21 cellular contexts compared by ENCODE assay signal in the genomic region with DNA sequence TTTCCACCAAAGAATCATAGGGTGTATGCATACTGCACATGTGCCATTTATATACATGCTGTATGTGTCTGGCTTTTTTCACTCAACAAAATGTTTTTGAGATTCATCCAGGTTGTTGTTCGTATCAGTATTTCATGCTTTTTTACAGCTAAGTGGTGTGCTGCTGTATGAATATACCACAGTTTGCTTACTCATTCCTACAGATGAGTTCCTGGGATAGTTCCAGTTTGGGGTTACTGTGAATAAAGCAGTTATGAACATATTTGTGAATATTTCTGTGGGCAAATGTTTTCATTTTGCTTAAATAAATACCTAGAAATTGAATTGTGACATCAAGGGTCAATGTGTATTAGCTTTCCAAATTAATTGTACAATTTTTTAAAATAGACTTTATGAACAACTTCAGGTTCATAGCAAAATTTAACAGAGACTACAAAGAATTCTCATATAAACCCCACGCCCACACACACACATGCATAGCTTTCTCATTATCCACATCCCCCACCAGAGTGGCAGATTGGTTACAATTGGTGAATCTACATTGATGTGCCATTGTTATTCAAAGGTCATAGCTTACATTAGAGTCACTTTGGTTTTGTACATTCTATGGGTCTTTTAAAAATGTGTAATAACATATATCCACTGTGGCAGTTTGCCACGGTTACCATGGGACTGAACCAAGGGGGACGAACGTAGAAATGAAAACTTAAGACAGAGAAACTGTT. TPM values are rescaled to one million over a fixed set of nuclear protein-coding genes. Genes with fewer than 3 reads are reported as not detected.
DNase-seq lines count a peak whose midpoint lies in the region; ATAC-seq and TF ChIP-seq lines count a peak whose summit lies in the region.
"Had no signal": no experiment of that assay in that cellular context is flagged by ENCODE, and none has a peak within 500 bp of the region (broad histone marks: within the 10 kb centered on the region; RNA-seq: fewer than 3 reads in every experiment).

No MANE protein-coding gene starts in this region.

- no peak overlapping the region for H2BK20ac ChIP-seq in IMR-90 (ENCODE audit: low read depth, low read length)

- intact Hi-C loops in IMR-90 (cut with micrococcal nuclease) = no loop called here

- H2AFZ ChIP-seq in ACC112 (ENCODE audit: low read length, unreplicated experiment) (peak overlapping the region; percentile 8), IMR-90 (replicated peaks; ENCODE audit: low read length, poor library complexity) (no peak overlapping the region)

- no peak overlapping the region for H2AK9ac ChIP-seq in IMR-90 (replicated peaks; ENCODE audit: low read depth, low read length, poor library complexity)

- peaks cover 7% of the 10 kb centered on the region for H3K4me1 Mint-ChIP-seq in osteocyte (ENCODE audit: unreplicated experiment)

- no TSS peak for BruUV-seq in IMR-90 (replicated peaks; lab: Mats Ljungman, UMichigan)

- no peak overlapping the region for H4K8ac ChIP-seq in IMR-90 (ENCODE audit: low read depth in 2 of 2, low read length in 2 of 2)

- no peak overlapping the region for H3K18ac ChIP-seq in IMR-90 (ENCODE audit: low read depth, low read length)

- no peaks in the 10 kb centered on the region for H4K20me1 ChIP-seq in IMR-90 (ENCODE audit: insufficient read depth, low read length)

- ATAC-seq in IMR-90 (ENCODE audit: low read depth) (no peak), GM18502 (IDR thresholded peaks at IDR 0.05; ENCODE audit: poor library complexity, unreplicated experiment) (no peak)
- ATAC-seq: GM12878, Right ventricle myocardium inferior had no signal

- H3K4me2 ChIP-seq in IMR-90 (ENCODE audit: low read depth, low read length) = no peak overlapping the region

- CTCF ChIA-PET in IMR-90 (lab: Yijun Ruan, JAX) = no interaction called here

- no peaks in the 10 kb centered on the region for H3K9me3 ChIP-seq in IMR-90 (ENCODE audit: control insufficient read depth, insufficient read depth, low read length)
- no peaks in the 10 kb centered on the region for H3K9me3 ChIP-seq in Peyer's patch

- no peak overlapping the region for H2BK120ac ChIP-seq in IMR-90 (ENCODE audit: low read depth, low read length)

- WGBS in IMR-90 (ENCODE audit: extremely low coverage in 2 of 2, insufficient read length in 1 of 2), 2 experiments = no CpG with 5 or more reads among the region's 5 CpGs

- H3K27ac ChIP-seq in ACC112 (ENCODE audit: low read depth, low read length) = peak overlapping the region; percentile 97
- no peak overlapping the region for H3K27ac ChIP-seq in IMR-90 (ENCODE audit: insufficient read depth, low read length)
- H3K27ac ChIP-seq in brain microvascular endothelial cell = peak overlapping the region; percentile 33
- no peak overlapping the region for H3K27ac ChIP-seq in Peyer's patch

- H2BK15ac ChIP-seq in IMR-90 (ENCODE audit: low read depth, low read length) = no peak overlapping the region

- no peak for TF ChIP-seq RAD21 in IMR-90 (IDR thresholded peaks at IDR 0.05; ENCODE audit: low read length)

- H3K27me3 Mint-ChIP-seq in osteocyte (ENCODE audit: unreplicated experiment) = peaks cover 43% of the 10 kb centered on the region

- no peak for TF ChIP-seq POLR2A in IMR-90 (IDR thresholded peaks at IDR 0.05; ENCODE audit: low read depth, low read length)
- no peak for TF ChIP-seq POLR2A in Peyer's patch (IDR thresholded peaks at IDR 0.05)

- no peak overlapping the region for H2BK5ac ChIP-seq in IMR-90 (ENCODE audit: low read depth, low read length, poor library complexity, severe bottlenecking)

- in situ Hi-C loops in IMR-90 (cut with MboI; ENCODE audit: low sequenced_read_pairs) = no loop called here
- in situ Hi-C loops in brain microvascular endothelial cell (cut with HindIII; ENCODE audit: low pct_ligation_motif_present, low sequenced_read_pairs) = no loop called here

- no peak overlapping the region for H3K27ac Mint-ChIP-seq in osteocyte (ENCODE audit: unreplicated experiment)
- H3K27ac Mint-ChIP-seq: CD14-positive monocyte, IgD-negative memory B cell had no signal

- H3K9ac ChIP-seq in IMR-90 (ENCODE audit: low read depth, low read length) = no peak overlapping the region

- peak; percentile 34 for DNase-seq in IMR-90
- DNase-seq in brain microvascular endothelial cell = peak; percentile 60
- DNase-seq in fibroblast of pulmonary artery (ENCODE audit: low read depth) = peak; percentile 40
- DNase-seq in Peyer's patch = no peak
- no peak for DNase-seq in activated CD4-positive, alpha-beta T cell treated with anti-CD3 and anti-CD28 coated beads, Interleukin-2, amount 50 U/mL, for 1 hour
- DNase-seq in osteocyte (ENCODE audit: extremely low spot score, unreplicated experiment) = no peak
- DNase-seq: COR-L47, DMS153, HCEC 1CT, NCI-H1436 treated with DMSO at 0.1 percent for 48 hours, NCI-H2081 treated with DMSO at 0.1 percent for 48 hours, NCI-H2227 treated with DMSO at 0.1 percent for 48 hours, NCI-H526 treated with DMSO at 0.1 percent for 48 hours had no signal

- no peaks in the 10 kb centered on the region for H3K36me3 Mint-ChIP-seq in osteocyte (ENCODE audit: unreplicated experiment)
- H3K36me3 Mint-ChIP-seq: CD14-positive monocyte, IgD-negative memory B cell had no signal

- no peak overlapping the region for H3K56ac ChIP-seq in IMR-90 (ENCODE audit: extremely low read depth, insufficient read depth, low read length)

- H3K36me3 ChIP-seq in ACC112 (ENCODE audit: insufficient read depth, low read length) (peaks cover 4% of the 10 kb centered on the region; the same call in 1 of the 2 replicates), IMR-90 (ENCODE audit: control insufficient read depth, insufficient read depth, low read length) (no peaks in the 10 kb centered on the region), brain microvascular endothelial cell (replicated peaks) (no peaks in the 10 kb centered on the region), Peyer's patch (no peaks in the 10 kb centered on the region)

- no peaks in the 10 kb centered on the region for H3K27me3 ChIP-seq in ACC112 (ENCODE audit: insufficient read depth, low read length)
- peaks cover 3% of the 10 kb centered on the region for H3K27me3 ChIP-seq in IMR-90 (ENCODE audit: control insufficient read depth, insufficient read depth, low read length)
- no peaks in the 10 kb centered on the region for H3K27me3 ChIP-seq in brain microvascular endothelial cell (replicated peaks)
- H3K27me3 ChIP-seq in Peyer's patch = no peaks in the 10 kb centered on the region

- dilution Hi-C loops in IMR-90 (cut with HindIII; ENCODE audit: low sequenced_read_pairs, unreplicated experiment) = no loop called here

- no peak overlapping the region for H3K4ac ChIP-seq in IMR-90 (ENCODE audit: low read depth, low read length)

- H3K23ac ChIP-seq in IMR-90 (ENCODE audit: low read depth, low read length) = no peak overlapping the region

- peaks cover 4% of the 10 kb centered on the region for H3K9me3 Mint-ChIP-seq in osteocyte (ENCODE audit: unreplicated experiment)

- H3K4me1 ChIP-seq in ACC112 (ENCODE audit: control insufficient read depth, insufficient read depth, low read length, unreplicated experiment) (peaks cover 69% of the 10 kb centered on the region), IMR-90 (ENCODE audit: control insufficient read depth, insufficient read depth, low read length) (no peaks in the 10 kb centered on the region), Peyer's patch (peaks cover 0 to 4% (median 0%) of the 10 kb centered on the region in 4 donors)

- peak overlapping the region; percentile 41 for H3K4me3 ChIP-seq in ACC112 (ENCODE audit: low read depth, low read length)
- H3K4me3 ChIP-seq in IMR-90 (ENCODE audit: insufficient read depth, low read depth, low read length) = no peak overlapping the region
- no peak overlapping the region for H3K4me3 ChIP-seq in brain microvascular endothelial cell (ENCODE audit: low read depth, low read length)
- H3K4me3 ChIP-seq in fibroblast of pulmonary artery (replicated peaks; ENCODE audit: low read depth, low read length) = no peak overlapping the region
- no peak overlapping the region for H3K4me3 ChIP-seq in Peyer's patch
- H3K4me3 ChIP-seq: GM12878 had no signal

- H3K14ac ChIP-seq in IMR-90 (replicated peaks; ENCODE audit: low read depth, low read length) = no peak overlapping the region

- no peak for TF ChIP-seq CTCF in IMR-90 (conservative IDR thresholded peaks at IDR 0.05; ENCODE audit: low read depth, low read length)
- no peak for TF ChIP-seq CTCF in brain microvascular endothelial cell (IDR thresholded peaks at IDR 0.05; ENCODE audit: low read depth, low read length, missing control alignments)
- TF ChIP-seq CTCF in fibroblast of pulmonary artery (IDR thresholded peaks at IDR 0.05; ENCODE audit: low read length, missing control alignments) = no peak
- TF ChIP-seq CTCF in Peyer's patch (IDR thresholded peaks at IDR 0.05) = no peak
- TF ChIP-seq CTCF in osteocyte (IDR thresholded peaks at IDR 0.05) = no peak

- H4K91ac ChIP-seq in IMR-90 (ENCODE audit: insufficient read depth, low read depth, low read length) = no peak overlapping the region

- H3K79me2 ChIP-seq in ACC112 (ENCODE audit: control insufficient read depth, insufficient read depth, low read length, unreplicated experiment) = no peaks in the 10 kb centered on the region

- POLR2A ChIA-PET in IMR-90 (lab: Charles Lee; ENCODE audit: unreplicated experiment) = no interaction called here

- H3K4me3 Mint-ChIP-seq in osteocyte (ENCODE audit: unreplicated experiment) = no peak overlapping the region
- H3K4me3 Mint-ChIP-seq: CD14-positive monocyte, IgD-negative memory B cell had no signal

- no peak overlapping the region for H2AK5ac ChIP-seq in IMR-90 (ENCODE audit: low read depth, low read length)

- no peaks in the 10 kb centered on the region for H3K79me1 ChIP-seq in IMR-90 (ENCODE audit: low read depth in 1 of 2, low read length in 2 of 2)

- no peak overlapping the region for H4K5ac ChIP-seq in IMR-90 (ENCODE audit: low read depth, low read length)

- H3K9me1 ChIP-seq in IMR-90 (ENCODE audit: insufficient read depth, low read length) = no peaks in the 10 kb centered on the region

RNA-seq across cellular contexts. Expression of a gene that starts 6.9 kb away (rescaled TPM):
- not detected in 2 replicates for total RNA-seq in IMR-90 (2012; rRNA removed)
- polyA plus RNA-seq in IMR-90 (2012; rRNA removed) = not detected in 2 replicates
- not detected in 2 replicates for polyA plus RNA-seq in IMR-90 (2012; cell fraction: cytosol; rRNA removed)
- not detected in 2 replicates for polyA plus RNA-seq in IMR-90 (2012; cell fraction: nucleus; rRNA removed; ENCODE audit: low replicate concordance)
- 1 to 10 TPM in 2 of 4 donors, not detected in 2; 1.7 to 2.3 TPM for total RNA-seq in Peyer's patch
- total RNA-seq in osteocyte = not detected in 2 replicates
- total RNA-seq: G401, GM12878, HT-29 had no signal
- polyA plus RNA-seq: CD14-positive monocyte, IgD-negative memory B cell had no signal

RNA-seq across cellular contexts. Expression of a gene that starts 20.2 kb away (rescaled TPM):
- total RNA-seq in IMR-90 (2012; rRNA removed) = not detected in 2 replicates
- polyA plus RNA-seq in IMR-90 (2012; rRNA removed) = not detected in 2 replicates
- polyA plus RNA-seq in IMR-90 (2012; cell fraction: cytosol; rRNA removed) = not detected in 2 replicates
- polyA plus RNA-seq in IMR-90 (2012; cell fraction: nucleus; rRNA removed; ENCODE audit: low replicate concordance) = not detected in 2 replicates
- total RNA-seq in Peyer's patch = 1 to 10 TPM in 2 of 4 donors, under 1 TPM in 1, not detected in 1; 0.94 to 9.9 (median 5.9) TPM
- not detected in 2 replicates for total RNA-seq in osteocyte
- total RNA-seq: G401, GM12878, HT-29 had no signal
- polyA plus RNA-seq: CD14-positive monocyte, IgD-negative memory B cell had no signal

RNA-seq across cellular contexts. Expression of a gene that starts 26.4 kb away (rescaled TPM):
- total RNA-seq in IMR-90 (2012; rRNA removed) (not detected in 2 replicates), Peyer's patch (under 1 TPM in 1 of 4 donors, not detected in 3; 0.67 TPM), osteocyte (not detected in 2 replicates)
- not detected in 2 replicates for polyA plus RNA-seq in IMR-90 (2012; rRNA removed)
- not detected in 2 replicates for polyA plus RNA-seq in IMR-90 (2012; cell fraction: cytosol; rRNA removed)
- not detected in 2 replicates for polyA plus RNA-seq in IMR-90 (2012; cell fraction: nucleus; rRNA removed; ENCODE audit: low replicate concordance)
- total RNA-seq: G401, GM12878, HT-29, Right ventricle myocardium inferior had no signal
- polyA plus RNA-seq: CD14-positive monocyte, GM12878, IgD-negative memory B cell had no signal

RNA-seq across cellular contexts. Expression of a gene that starts 48.1 kb away (rescaled TPM):
- total RNA-seq in IMR-90 (2012; rRNA removed) (not detected in 2 replicates), Peyer's patch (not detected), osteocyte (not detected in 2 replicates)
- not detected in 2 replicates for polyA plus RNA-seq in IMR-90 (2012; rRNA removed)
- polyA plus RNA-seq in IMR-90 (2012; cell fraction: cytosol; rRNA removed) = not detected in 2 replicates
- polyA plus RNA-seq in IMR-90 (2012; cell fraction: nucleus; rRNA removed; ENCODE audit: low replicate concordance) = not detected in 2 replicates
- total RNA-seq: G401, GM12878, Right ventricle myocardium inferior had no signal
- polyA plus RNA-seq: CD14-positive monocyte, IgD-negative memory B cell had no signal

RNA-seq across cellular contexts. Expression of a gene that starts 52.9 kb away (rescaled TPM):
- total RNA-seq in IMR-90 (2012; rRNA removed) (not detected in 2 replicates), Peyer's patch (not detected), osteocyte (not detected in 2 replicates)
- polyA plus RNA-seq in IMR-90 (2012; rRNA removed) = not detected in 2 replicates
- polyA plus RNA-seq in IMR-90 (2012; cell fraction: cytosol; rRNA removed) = not detected in 2 replicates
- polyA plus RNA-seq in IMR-90 (2012; cell fraction: nucleus; rRNA removed; ENCODE audit: low replicate concordance) = not detected in 2 replicates
- total RNA-seq: G401, GM12878, HT-29, Right ventricle myocardium inferior had no signal
- polyA plus RNA-seq: CD14-positive monocyte, GM12878, IgD-negative memory B cell had no signal

Comparison
In these comparisons a context has a peak if more than half of its experiments do, and no peak if none do; other contexts are left out.
1. H3K27ac ChIP-seq: peak in ACC112 (single experiment) and brain microvascular endothelial cell (single experiment); none in IMR-90 (single experiment) and Peyer's patch (0 of 4).
2. DNase-seq: peak in IMR-90 (single experiment), brain microvascular endothelial cell (single experiment) and fibroblast of pulmonary artery (single experiment); none in Peyer's patch (0 of 3), activated CD4-positive, alpha-beta T cell treated with anti-CD3 and anti-CD28 coated beads, Interleukin-2, amount 50 U/mL, for 1 hour (single experiment) and osteocyte (single experiment).